In the genomic region with DNA sequence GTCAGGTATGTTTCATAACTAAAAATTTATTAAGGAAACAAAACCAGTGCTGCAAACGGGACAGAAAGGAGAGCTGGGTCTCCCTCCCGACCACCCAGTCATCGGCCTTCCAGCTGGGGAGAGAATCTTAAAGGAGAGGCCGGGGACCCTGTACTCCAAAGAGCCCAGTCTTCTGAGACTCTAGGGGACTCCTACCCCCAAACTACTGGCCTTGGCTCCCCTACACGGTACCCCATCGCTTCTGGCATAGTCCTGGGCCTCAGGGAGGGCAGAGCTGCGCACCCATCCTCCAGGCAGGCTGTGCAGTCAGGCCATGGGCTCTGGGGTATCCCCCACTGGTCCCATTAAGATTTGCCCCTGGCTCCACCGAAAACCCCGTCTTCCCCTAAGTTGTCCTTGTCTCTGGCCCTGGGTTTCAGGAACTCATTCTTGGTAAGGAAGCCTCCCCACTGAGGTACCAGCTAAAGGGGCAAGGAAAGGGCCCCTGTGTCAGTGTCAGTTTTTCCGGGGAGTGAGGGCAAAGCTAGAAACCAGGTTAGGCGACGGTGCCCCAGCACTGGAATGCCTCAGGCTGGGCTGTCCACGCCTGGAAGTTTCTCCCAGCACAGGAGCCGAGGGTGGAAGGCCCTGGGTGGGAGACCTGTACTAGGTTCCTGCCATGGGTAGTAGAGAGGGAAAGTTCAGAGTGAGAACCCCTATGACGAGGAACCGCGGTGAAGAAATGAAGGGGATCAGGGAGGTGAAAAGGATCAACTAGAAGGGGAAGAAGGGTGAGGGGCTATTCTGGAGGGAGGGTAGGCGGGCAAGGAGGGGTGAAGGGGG, we compare ENCODE assay signal across 9 cellular contexts. TPM values are rescaled to one million over a fixed set of nuclear protein-coding genes. Genes with fewer than 3 reads are reported as not detected.
DNase-seq lines count a peak whose midpoint lies in the region; ATAC-seq and TF ChIP-seq lines count a peak whose summit lies in the region.
"Had no signal": no experiment of that assay in that cellular context is flagged by ENCODE, and none has a peak within 500 bp of the region (broad histone marks: within the 10 kb centered on the region; RNA-seq: fewer than 3 reads in every experiment).

No MANE protein-coding gene starts in this region.

- H3K4me1 Mint-ChIP-seq in CD8-positive, alpha-beta memory T cell = peaks cover 13 to 61% (median 15%) of the 10 kb centered on the region in 3 donors
- H3K4me1 Mint-ChIP-seq in WTC11 = peaks cover 36% of the 10 kb centered on the region

- in situ Hi-C loops in gastrocnemius medialis (cut with MboI; ENCODE audit: low sequenced_read_pairs in 4 of 4) = loop anchor here in 2 of 4 donors (5.0 to 10.0 kb wide), 2 partner anchors 185 to 187 kb away; no protein-coding TSS in a partner anchor

- H3K4me1 ChIP-seq in CD8-positive, alpha-beta memory T cell (ENCODE audit: insufficient read depth, low read length) = peaks cover 3% of the 10 kb centered on the region
- H3K4me1 ChIP-seq in gastrocnemius medialis = peaks cover 21 to 27% of the 10 kb centered on the region in 2 donors

- peaks cover 0 to 47% (median 2%) of the 10 kb centered on the region in 3 donors for H3K36me3 Mint-ChIP-seq in CD8-positive, alpha-beta memory T cell
- H3K36me3 Mint-ChIP-seq in WTC11 = peaks cover 3% of the 10 kb centered on the region

- H3K4me3 Mint-ChIP-seq in CD8-positive, alpha-beta memory T cell = peak overlapping the region in 3 of 7 donors; percentile 29 to 74 (median 46)
- peak overlapping the region; percentile 61 for H3K4me3 Mint-ChIP-seq in WTC11

- CTCF ChIA-PET in CD8-positive, alpha-beta memory T cell (lab: Charles Lee) = interaction anchor here (0.8 to 8.2 kb wide), 10 partner anchors 8 to 294 kb away, joined by 3 to 256 read pairs (median 30); no protein-coding TSS in a partner anchor
- CTCF ChIA-PET in WTC11 (lab: Charles Lee) = interaction anchor here (0.6 to 6.2 kb wide), 6 partner anchors 10 to 288 kb away, joined by 3 to 229 read pairs (median 9); no protein-coding TSS in a partner anchor

- no peak for TF ChIP-seq POLR2A in gastrocnemius medialis (IDR thresholded peaks at IDR 0.05)

- DNase-seq in CD8-positive, alpha-beta memory T cell = no peak
- no peak for DNase-seq in WTC11 (ENCODE audit: low spot score)
- DNase-seq in fibroblast of pulmonary artery (ENCODE audit: low read depth) = no peak
- DNase-seq in gastrocnemius medialis = no peak
- no peak for DNase-seq in NCI-H1436 treated with DMSO at 0.1 percent for 48 hours (lab: John Stamatoyannopoulos, UW)
- DNase-seq in DMS 273 treated with DMSO at 0.1 percent for 48 hours (lab: John Stamatoyannopoulos, UW) = no peak
- no peak for DNase-seq in HUDEP-2 (lab: John Stamatoyannopoulos, UW; ENCODE audit: unreplicated experiment in 76 of 76)
- DNase-seq: NCI-H2029 had no signal

- no peaks in the 10 kb centered on the region for H3K27me3 ChIP-seq in CD8-positive, alpha-beta memory T cell (ENCODE audit: insufficient read depth, low read length, poor library complexity, severe bottlenecking)
- no peaks in the 10 kb centered on the region for H3K27me3 ChIP-seq in gastrocnemius medialis

- no peak overlapping the region for H3K4me3 ChIP-seq in CD8-positive, alpha-beta memory T cell (ENCODE audit: low read length)
- peak overlapping the region; percentile 64 for H3K4me3 ChIP-seq in fibroblast of pulmonary artery (replicated peaks; ENCODE audit: low read depth, low read length)
- peak overlapping the region in 2 of 4 donors; percentile 30 to 37 for H3K4me3 ChIP-seq in gastrocnemius medialis

- peak overlapping the region in 5 of 8 donors; percentile 37 to 83 (median 55) for H3K27ac Mint-ChIP-seq in CD8-positive, alpha-beta memory T cell
- H3K27ac Mint-ChIP-seq in WTC11 = no peak overlapping the region

- POLR2A ChIA-PET in CD8-positive, alpha-beta memory T cell (lab: Charles Lee) = interaction anchor here (0.6 to 1.3 kb wide), 4 partner anchors 12 to 198 kb away, joined by 3 to 4 read pairs (median 4); no protein-coding TSS in a partner anchor
- POLR2A ChIA-PET in WTC11 (lab: Charles Lee) = no interaction called here

- ATAC-seq in WTC11 = no peak
- no peak for ATAC-seq in gastrocnemius medialis
- ATAC-seq in GM21390 (IDR thresholded peaks at IDR 0.05; ENCODE audit: unreplicated experiment) = no peak

- no peaks in the 10 kb centered on the region for H3K9me3 Mint-ChIP-seq in CD8-positive, alpha-beta memory T cell
- H3K9me3 Mint-ChIP-seq in WTC11 = no peaks in the 10 kb centered on the region

- peaks cover 0 to 5% of the 10 kb centered on the region in 2 donors for H3K27me3 Mint-ChIP-seq in CD8-positive, alpha-beta memory T cell
- peaks cover 48% of the 10 kb centered on the region for H3K27me3 Mint-ChIP-seq in WTC11 (ENCODE audit: low read depth)

- H3K36me3 ChIP-seq in CD8-positive, alpha-beta memory T cell (ENCODE audit: insufficient read depth, low read length) = peaks cover 9% of the 10 kb centered on the region
- peaks cover 0 to 13% of the 10 kb centered on the region in 2 donors for H3K36me3 ChIP-seq in gastrocnemius medialis

- intact Hi-C loops in gastrocnemius medialis (cut with DNase I; ENCODE audit: low total_unique reads) = loop anchor here (5.0 kb wide), 1 partner anchor 32 kb away; no protein-coding TSS in a partner anchor

- H3K9me3 ChIP-seq in CD8-positive, alpha-beta memory T cell (ENCODE audit: low read length) = no peaks in the 10 kb centered on the region
- no peaks in the 10 kb centered on the region for H3K9me3 ChIP-seq in gastrocnemius medialis

- no peak overlapping the region for H3K27ac ChIP-seq in CD8-positive, alpha-beta memory T cell (ENCODE audit: low read depth, low read length)
- peak overlapping the region; percentile 68 to 82 (median 74) for H3K27ac ChIP-seq in gastrocnemius medialis

- no peak for TF ChIP-seq CTCF in WTC11 (IDR thresholded peaks at IDR 0.05)
- TF ChIP-seq CTCF in fibroblast of pulmonary artery (IDR thresholded peaks at IDR 0.05; ENCODE audit: low read length, missing control alignments) = no peak
- no peak for TF ChIP-seq CTCF in gastrocnemius medialis (IDR thresholded peaks at IDR 0.05 in 4 of 5, conservative IDR thresholded peaks at IDR 0.05 in 1 of 5)

TF ChIP-seq in WTC11, 78 proteins besides CTCF, POLR2A, EP300 and RAD21:
- no peak for TF ChIP-seq NR3C1 (CRISPR knock-in tag; conservative IDR thresholded peaks at IDR 0.05; ENCODE audit: low read depth)
- TF ChIP-seq MXD4 (CRISPR knock-in tag; IDR thresholded peaks at IDR 0.05; ENCODE audit: borderline replicate concordance) = no peak
- TF ChIP-seq CREM (CRISPR knock-in tag; IDR thresholded peaks at IDR 0.05) = no peak
- no peak for TF ChIP-seq HMGA2 (CRISPR knock-in tag; IDR thresholded peaks at IDR 0.05)
- no peak for TF ChIP-seq RELA (CRISPR knock-in tag; IDR thresholded peaks at IDR 0.05; ENCODE audit: borderline replicate concordance)

RNA-seq across cellular contexts. Expression of gene HIC1, which starts 5.1 kb away (rescaled TPM):
- total RNA-seq in CD8-positive, alpha-beta memory T cell = 10 to 100 TPM; 39.5 to 42.7 TPM
- 1.3 TPM for polyA plus RNA-seq in CD8-positive, alpha-beta memory T cell
- total RNA-seq in WTC11 (2021) (0.37 to 0.46 TPM (median 0.39 TPM) in 3 replicates), gastrocnemius medialis (1 to 10 TPM; 4.6 to 9.6 (median 6.9) TPM)

RNA-seq across cellular contexts. Expression of gene OVCA2, which starts 18.2 kb away (rescaled TPM):
- 10 to 100 TPM; 54.2 to 56.2 TPM for total RNA-seq in CD8-positive, alpha-beta memory T cell
- 60.0 TPM for polyA plus RNA-seq in CD8-positive, alpha-beta memory T cell
- total RNA-seq in WTC11 (2021) (18.4 to 23.5 TPM (median 20.5 TPM) in 3 replicates), gastrocnemius medialis (10 to 100 TPM; 12.6 to 50.2 (median 34.4) TPM)

RNA-seq across cellular contexts. Expression of gene DPH1, which starts 30.1 kb away (rescaled TPM):
- 10 to 100 TPM; 38.5 to 43.8 TPM for total RNA-seq in CD8-positive, alpha-beta memory T cell
- polyA plus RNA-seq in CD8-positive, alpha-beta memory T cell = 33.2 TPM
- total RNA-seq in WTC11 (2021) (29.5 to 43.2 TPM (median 33.0 TPM) in 3 replicates), gastrocnemius medialis (10 to 100 TPM; 47.2 to 59.9 (median 57.7) TPM)

RNA-seq across cellular contexts. Expression of gene RTN4RL1, which starts 34.9 kb away (rescaled TPM):
- 1 to 10 TPM; 1.0 to 1.2 TPM for total RNA-seq in CD8-positive, alpha-beta memory T cell
- polyA plus RNA-seq in CD8-positive, alpha-beta memory T cell = 0.32 TPM
- 0.27 to 0.72 TPM (median 0.37 TPM) in 3 replicates for total RNA-seq in WTC11 (2021)
- total RNA-seq in gastrocnemius medialis = 1 to 10 TPM in 2 of 4 donors, under 1 TPM in 2; 0.31 to 1.7 (median 1.2) TPM
